Comparison of ENCODE assay signal across 28 cellular contexts in the genomic region with DNA sequence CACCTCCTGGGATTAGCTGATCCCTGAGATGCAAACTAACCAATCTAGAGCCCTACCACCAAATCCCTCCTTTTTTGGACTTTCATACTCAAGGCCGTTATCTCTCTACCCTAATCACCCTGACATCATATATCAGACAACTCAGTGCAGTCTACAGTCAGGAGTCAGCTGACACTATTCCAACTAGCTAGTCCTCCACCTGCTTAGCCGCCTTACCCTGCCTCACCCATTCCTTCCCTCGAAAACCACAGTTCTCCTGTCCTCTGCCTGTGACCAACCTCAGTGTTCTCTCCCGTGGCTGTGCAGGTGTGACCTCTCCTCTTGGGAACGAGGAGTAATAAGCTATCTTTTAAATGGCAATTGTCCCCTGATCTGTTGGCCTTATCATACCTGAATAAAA. TPM values are rescaled to one million over a fixed set of nuclear protein-coding genes. Genes with fewer than 3 reads are reported as not detected.
"Had no signal": no experiment of that assay in that cellular context is flagged by ENCODE, and none has a peak within 500 bp of the region (broad histone marks: within the 10 kb centered on the region; RNA-seq: fewer than 3 reads in every experiment).

No MANE protein-coding gene starts in this region.

- ATAC-seq: activated CD8-positive, alpha-beta memory T cell treated with anti-CD3 and anti-CD28 coated beads, Interleukin-2, amount 10 ng/mL, durations not matched to agents 7 days and 5 days; body of pancreas; T-helper 17 cell; WTC11 had no signal

- H3K27me3 ChIP-seq: ascending aorta, body of pancreas had no signal

- H3K27ac ChIP-seq: ascending aorta, body of pancreas had no signal

- H3K36me3 ChIP-seq: ascending aorta had no signal

- H3K9me3 ChIP-seq: ascending aorta, body of pancreas had no signal

- H3K4me3 ChIP-seq: ascending aorta, body of pancreas had no signal

- DNase-seq: activated CD4-positive, alpha-beta T cell treated with anti-CD3 and anti-CD28 coated beads, Interleukin-2, amount 10 ng/mL, durations not matched to agents 24 days and 14 days; activated CD4-positive, alpha-beta T cell treated with anti-CD3 and anti-CD28 coated beads, Interleukin-2, amount 50 U/mL, for 48 hours; activated CD4-positive, CD25-positive, alpha-beta regulatory T cell treated with anti-CD3 and anti-CD28 coated beads, Interleukin-2, amount 50 U/mL, for 72 hours; activated CD8-positive, alpha-beta memory T cell treated with anti-CD3 and anti-CD28 coated beads, Interleukin-2, amount 10 ng/mL, durations not matched to agents 7 days and 5 days; activated effector memory CD4-positive, alpha-beta T cell treated with Interleukin-2 at 50 U/mL for 16 hours; activated naive CD4-positive, alpha-beta T cell; activated T-cell treated with anti-CD3 and anti-CD28 coated beads, Interleukin-2, amount 50 U/mL, for 24 hours; amniotic stem cell; body of pancreas; central memory CD4-positive, alpha-beta T cell; KG1; NCI-H1092; NCI-H1417; NCI-H1930; NCI-H2171; NCI-H2227 treated with DMSO at 0.1 percent for 48 hours; NCI-H446 treated with DMSO at 0.1 percent for 48 hours; NCI-H524 treated with DMSO at 0.1 percent for 48 hours; NCI-H774; SIG-M5; T-helper 17 cell; T-helper 9 cell had no signal

- H3K4me1 ChIP-seq: ascending aorta, body of pancreas had no signal

RNA-seq across cellular contexts. Expression of a gene that starts 1.8 kb away (rescaled TPM):
- total RNA-seq: activated T-helper 1 cell treated with anti-CD3 and anti-CD28 coated beads, Interleukin-12 subunit alpha, Interleukin-12 subunit beta, Interleukin-2, Interleukin-4 antibody, amounts not matched to agents 30 ng/mL and 10 ng/mL and 1 ng/mL, durations not matched to agents 14 hours and 24 hours and 36 hours; ascending aorta; body of pancreas; bronchial epithelial cell; MCF 10A; RPMI7951; WTC11 had no signal
